ENCODE assay signal across 15 cellular contexts in the genomic region with DNA sequence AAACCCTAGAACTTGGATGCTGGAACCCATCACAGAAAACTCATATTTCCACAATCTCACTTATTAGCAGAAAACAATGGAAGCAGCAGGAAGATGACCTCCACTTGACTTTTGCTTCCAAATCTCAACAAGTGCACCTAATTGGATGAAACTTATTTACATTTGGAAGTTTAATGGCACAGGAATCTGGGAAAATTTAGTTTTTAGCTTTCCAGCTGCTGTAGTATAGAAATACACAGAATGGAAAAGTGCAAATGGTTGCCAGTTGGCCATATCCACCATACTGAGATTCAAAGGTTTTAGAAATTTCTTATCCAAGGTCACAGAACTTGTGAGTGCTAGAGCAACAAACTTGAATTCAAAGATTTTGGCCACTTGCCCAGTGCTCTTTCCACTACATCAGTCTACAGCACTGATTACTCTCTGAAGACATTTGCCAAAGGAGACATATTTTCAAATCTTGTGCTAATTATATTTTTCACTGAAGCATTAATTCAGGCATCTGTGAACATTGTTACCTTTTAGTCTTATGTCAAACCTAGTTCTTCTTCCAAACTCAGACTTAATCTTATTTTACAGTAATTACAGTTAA. TPM values are rescaled to one million over a fixed set of nuclear protein-coding genes. Genes with fewer than 3 reads are reported as not detected.
DNase-seq lines count a peak whose midpoint lies in the region; ATAC-seq and TF ChIP-seq lines count a peak whose summit lies in the region.
"Had no signal": no experiment of that assay in that cellular context is flagged by ENCODE, and none has a peak within 500 bp of the region (broad histone marks: within the 10 kb centered on the region; RNA-seq: fewer than 3 reads in every experiment).

No MANE protein-coding gene starts in this region.

- H3K4me3 ChIP-seq in adrenal gland = no peak overlapping the region
- no peak overlapping the region for H3K4me3 ChIP-seq in heart left ventricle
- H3K4me3 ChIP-seq: neural progenitor cell, SJSA1, skin epidermis had no signal

- ATAC-seq in heart left ventricle (peak; percentile 78 to 94 (median 86)), HG03095 (IDR thresholded peaks at IDR 0.05; ENCODE audit: unreplicated experiment) (no peak)
- ATAC-seq: WTC11 had no signal

- TF ChIP-seq POLR2A in adrenal gland (IDR thresholded peaks at IDR 0.05) (no peak), heart left ventricle (IDR thresholded peaks at IDR 0.05) (no peak)

- H3K9me3 ChIP-seq in adrenal gland (replicated peaks in 1 of 3) (no peaks in the 10 kb centered on the region), heart left ventricle (no peaks in the 10 kb centered on the region)
- H3K9me3 ChIP-seq: SJSA1 had no signal

- no peaks in the 10 kb centered on the region for H3K36me3 ChIP-seq in adrenal gland (replicated peaks in 1 of 2)
- no peaks in the 10 kb centered on the region for H3K36me3 ChIP-seq in heart left ventricle
- H3K36me3 ChIP-seq: neural progenitor cell, SJSA1 had no signal

- DNase-seq in M059J (ENCODE audit: low read depth) = peak; percentile 59
- peak; percentile 64 to 84 (median 77) for DNase-seq in adrenal gland
- peak in 4 of 5 donors; percentile 59 to 76 (median 68) for DNase-seq in heart left ventricle
- DNase-seq in renal cortical epithelial cell (ENCODE audit: low read depth) = peak; percentile 59
- no peak for DNase-seq in NCI-H1092 treated with DMSO at 0.1 percent for 48 hours (lab: John Stamatoyannopoulos, UW)
- DNase-seq in kidney tubule cell (ENCODE audit: low spot score) = no peak
- DNase-seq: activated naive CD8-positive, alpha-beta T cell treated with anti-CD3 and anti-CD28 coated beads for 36 hours; NCI-H1048; NCI-H748 treated with DMSO at 0.1 percent for 48 hours had no signal

- no peak overlapping the region for H3K27ac ChIP-seq in adrenal gland
- peak overlapping the region in 9 of 12 donors; percentile 2 to 63 (median 53) for H3K27ac ChIP-seq in heart left ventricle
- H3K27ac ChIP-seq: C4-2B, neural progenitor cell, SJSA1, skin epidermis had no signal

- H3K4me1 ChIP-seq in adrenal gland (replicated peaks in 1 of 2) (peaks cover 12 to 17% of the 10 kb centered on the region in 2 donors), heart left ventricle (peaks cover 0 to 24% (median 14%) of the 10 kb centered on the region in 12 donors)
- H3K4me1 ChIP-seq: SJSA1 had no signal

- no peak for TF ChIP-seq CTCF in adrenal gland (IDR thresholded peaks at IDR 0.05)
- TF ChIP-seq CTCF in heart left ventricle (IDR thresholded peaks at IDR 0.05) = no peak

- intact Hi-C loops in adrenal gland (cut with DNase I) = no loop called here
- intact Hi-C loops in heart left ventricle (cut with DNase I) = loop anchor here in 1 of 10 donors (10.0 kb wide), 1 partner anchor 54 kb away; no protein-coding TSS in a partner anchor

- no peaks in the 10 kb centered on the region for H3K27me3 ChIP-seq in adrenal gland
- no peaks in the 10 kb centered on the region for H3K27me3 ChIP-seq in heart left ventricle
- H3K27me3 ChIP-seq: SJSA1 had no signal

RNA-seq across cellular contexts. Expression of gene AHR, which starts 9.3 kb away (rescaled TPM):
- 83.6 and 110 TPM in 2 replicates for total RNA-seq in M059J (2014; rRNA removed; shearing (Covaris generic))
- total RNA-seq in adrenal gland (100 to 1,000 TPM in 5 of 8 donors, 10 to 100 TPM in 3; 32.3 to 161 (median 101) TPM), heart left ventricle (10 to 100 TPM; 19.5 to 84.6 (median 46.1) TPM), renal cortical epithelial cell (96.7 and 214 TPM in 2 replicates)
- polyA plus RNA-seq in adrenal gland (10 to 100 TPM in 2 of 3 donors, 1 to 10 TPM in 1; 7.8 to 17.2 (median 12.2) TPM), heart left ventricle (10 to 100 TPM in 1 of 2 donors, 1 to 10 TPM in 1; 6.0 to 12.7 TPM)

Comparison
In these comparisons a context has a peak if more than half of its experiments do, and no peak if none do; other contexts are left out.
1. DNase-seq: peak in M059J (single experiment), adrenal gland (7 of 7), heart left ventricle (4 of 5) and renal cortical epithelial cell (single experiment); none in NCI-H1092 treated with DMSO at 0.1 percent for 48 hours (single experiment) and kidney tubule cell (single experiment).
2. H3K27ac ChIP-seq: peak in heart left ventricle (9 of 12); none in adrenal gland (0 of 5).